8 cellular contexts compared by ENCODE assay signal in genomic region chr12:102958073-102958829, GRCh38. TPM values are rescaled to one million over a fixed set of nuclear protein-coding genes. Genes with fewer than 3 reads are reported as not detected.
DNase-seq lines count a peak whose midpoint lies in the region; ATAC-seq and TF ChIP-seq lines count a peak whose summit lies in the region.

No MANE protein-coding gene starts in this region.

- peak overlapping the region; percentile 56 to 73 (median 65) for H3K4me3 ChIP-seq in BLaER1 treated with 17β-estradiol and CSF1 and Interleukin-3, amounts not matched to agents 10 nM and 100 nM
- peak overlapping the region; percentile 55 for H3K4me3 ChIP-seq in iPS-18c (ENCODE audit: insufficient read depth, low read depth, low read length)
- H3K4me3 ChIP-seq in stomach: peak overlapping the region; percentile 38 to 53 (median 39)
- no peak overlapping the region for H3K4me3 ChIP-seq in Karpas-422 (ENCODE audit: low read length)

- H3K9ac ChIP-seq in BLaER1 treated with 17β-estradiol and CSF1 and Interleukin-3, amounts not matched to agents 10 nM and 100 nM: peak overlapping the region; percentile 8 to 65 (median 49); a peak in 17 of 22 replicates
- no peak overlapping the region for H3K9ac ChIP-seq in Karpas-422 (ENCODE audit: low read length)

- DNase-seq in stomach (no peak), AML-193 (lab: John Stamatoyannopoulos, UW) (no peak), Karpas-422 (no peak)

- intact Hi-C loops in stomach (cut with DNase I; ENCODE audit: low total_unique reads): loop anchor here (10.0 kb wide), 1 partner anchor 547 kb away; no protein-coding TSS in a partner anchor

- H3K36me3 ChIP-seq in BLaER1 treated with 17β-estradiol and CSF1 and Interleukin-3, amounts not matched to agents 10 nM and 100 nM: no peaks in the 10 kb centered on the region
- no peaks in the 10 kb centered on the region for H3K36me3 ChIP-seq in stomach
- H3K36me3 ChIP-seq in Karpas-422 (ENCODE audit: insufficient read depth, low read length): no peaks in the 10 kb centered on the region

- H3K4me3 Mint-ChIP-seq in activated T-helper 17 cell treated with anti-CD3 and anti-CD28 coated beads, Interleukin-2, amount 50 U/mL, for 72 hours: peak overlapping the region; percentile 49

- H3K9me3 Mint-ChIP-seq in activated T-helper 17 cell treated with anti-CD3 and anti-CD28 coated beads, Interleukin-2, amount 50 U/mL, for 72 hours: peaks cover under 1% of the 10 kb centered on the region

- H3K9me2 ChIP-seq in Karpas-422 (replicated peaks; ENCODE audit: insufficient read depth, low read length): no peaks in the 10 kb centered on the region

- H3K36me3 Mint-ChIP-seq in activated T-helper 17 cell treated with anti-CD3 and anti-CD28 coated beads, Interleukin-2, amount 50 U/mL, for 72 hours (ENCODE audit: low read depth): no peaks in the 10 kb centered on the region

- peaks cover 91 to 100% (median 98%) of the 10 kb centered on the region in 11 experiments for H3K27me3 ChIP-seq in BLaER1 treated with 17β-estradiol and CSF1 and Interleukin-3, amounts not matched to agents 10 nM and 100 nM
- peaks cover 24 to 99% (median 83%) of the 10 kb centered on the region in 3 donors for H3K27me3 ChIP-seq in stomach
- H3K27me3 ChIP-seq in Karpas-422 (ENCODE audit: low read length): no peaks in the 10 kb centered on the region

- peaks cover 5% of the 10 kb centered on the region for H3K4me1 Mint-ChIP-seq in activated T-helper 17 cell treated with anti-CD3 and anti-CD28 coated beads, Interleukin-2, amount 50 U/mL, for 72 hours

- peaks cover 63% of the 10 kb centered on the region for H3K27me3 Mint-ChIP-seq in activated T-helper 17 cell treated with anti-CD3 and anti-CD28 coated beads, Interleukin-2, amount 50 U/mL, for 72 hours

- WGBS in stomach, 5 donors: 0 to 3% (median 2%) methylated on average over 29 to 83 of the region's 83 CpGs

- H4K20me1 ChIP-seq in BLaER1 treated with 17β-estradiol and CSF1 and Interleukin-3, amounts not matched to agents 10 nM and 100 nM: peaks cover 0 to 23% (median 9%) of the 10 kb centered on the region in 11 experiments; a peak in 10 of 22 replicates
- H4K20me1 ChIP-seq in Karpas-422 (ENCODE audit: insufficient read depth, low read depth, low read length): no peaks in the 10 kb centered on the region

- no peak overlapping the region for H3K27ac Mint-ChIP-seq in activated T-helper 17 cell treated with anti-CD3 and anti-CD28 coated beads, Interleukin-2, amount 50 U/mL, for 72 hours

- peaks cover 6 to 20% (median 14%) of the 10 kb centered on the region in 10 experiments; a peak in 16 of 20 replicates for H3K4me1 ChIP-seq in BLaER1 treated with 17β-estradiol and CSF1 and Interleukin-3, amounts not matched to agents 10 nM and 100 nM
- H3K4me1 ChIP-seq in stomach (peaks cover 17 to 41% (median 33%) of the 10 kb centered on the region in 4 donors), Karpas-422 (ENCODE audit: low read length) (no peaks in the 10 kb centered on the region)

- ATAC-seq in GM18517 (IDR thresholded peaks at IDR 0.05; ENCODE audit: unreplicated experiment) (peak; percentile 57), HG03103 (IDR thresholded peaks at IDR 0.05; ENCODE audit: low read depth, unreplicated experiment) (peak; percentile 57)
- no peak for ATAC-seq in activated T-helper 17 cell treated with anti-CD3 and anti-CD28 coated beads, Interleukin-2, amount 50 U/mL, for 72 hours (replicated peaks)

- TF ChIP-seq POLR2A in stomach (IDR thresholded peaks at IDR 0.05): no peak

- TF ChIP-seq EP300 in stomach (IDR thresholded peaks at IDR 0.05): no peak

- no peak overlapping the region for H2AFZ ChIP-seq in Karpas-422 (ENCODE audit: low read length)

- peaks cover 0 to 16% (median 5%) of the 10 kb centered on the region in 11 experiments; a peak in 13 of 22 replicates for H3K9me3 ChIP-seq in BLaER1 treated with 17β-estradiol and CSF1 and Interleukin-3, amounts not matched to agents 10 nM and 100 nM (replicated peaks in 1 of 11)
- peaks cover 3% of the 10 kb centered on the region for H3K9me3 ChIP-seq in iPS-18c (ENCODE audit: control insufficient read depth, insufficient read depth, low read length)
- peaks cover 0 to 1% (median 0%) of the 10 kb centered on the region in 4 donors for H3K9me3 ChIP-seq in stomach
- H3K9me3 ChIP-seq in Karpas-422 (ENCODE audit: low read length): no peaks in the 10 kb centered on the region

- peak overlapping the region; percentile 88 to 99 (median 97) for H3K4me2 ChIP-seq in BLaER1 treated with 17β-estradiol and CSF1 and Interleukin-3, amounts not matched to agents 10 nM and 100 nM
- no peak overlapping the region for H3K4me2 ChIP-seq in Karpas-422 (ENCODE audit: low read depth, low read length, poor library complexity, severe bottlenecking)

- no peak overlapping the region for H3K27ac ChIP-seq in BLaER1 treated with 17β-estradiol and CSF1 and Interleukin-3, amounts not matched to agents 10 nM and 100 nM
- H3K27ac ChIP-seq in stomach: no peak overlapping the region
- no peak overlapping the region for H3K27ac ChIP-seq in Karpas-422 (ENCODE audit: low read length)

- TF ChIP-seq CTCF in stomach (IDR thresholded peaks at IDR 0.05): no peak

- no peaks in the 10 kb centered on the region for H3K79me2 ChIP-seq in Karpas-422 (ENCODE audit: low read length)

RNA-seq across cellular contexts. Expression of gene ASCL1, which starts 0.8 kb away (rescaled TPM):
- total RNA-seq in activated T-helper 17 cell treated with anti-CD3 and anti-CD28 coated beads, Interleukin-2, amount 50 U/mL, for 72 hours: not detected
- under 1 TPM in 3 of 5 donors, not detected in 2; 0.29 to 0.55 (median 0.45) TPM for total RNA-seq in stomach
- polyA plus RNA-seq in stomach: under 1 TPM; 0.10 to 0.92 (median 0.37) TPM
- total RNA-seq in Karpas-422 (2014; rRNA removed; shearing (Covaris generic); ENCODE audit: low replicate concordance): not detected in 2 replicates

RNA-seq across cellular contexts. Expression of gene PAH, which starts 41.2 kb away (rescaled TPM):
- total RNA-seq in activated T-helper 17 cell treated with anti-CD3 and anti-CD28 coated beads, Interleukin-2, amount 50 U/mL, for 72 hours: under 1 TPM in 1 of 2 donors, not detected in 1; 0.21 TPM
- 1 to 10 TPM in 1 of 5 donors, not detected in 4; 1.1 TPM for total RNA-seq in stomach
- polyA plus RNA-seq in stomach: under 1 TPM in 1 of 3 donors, not detected in 2; 0.08 TPM
- total RNA-seq in Karpas-422 (2014; rRNA removed; shearing (Covaris generic); ENCODE audit: low replicate concordance): 0.19 and 0.61 TPM in 2 replicates
